ENCODE assay signal across 8 cellular contexts in the genomic region with DNA sequence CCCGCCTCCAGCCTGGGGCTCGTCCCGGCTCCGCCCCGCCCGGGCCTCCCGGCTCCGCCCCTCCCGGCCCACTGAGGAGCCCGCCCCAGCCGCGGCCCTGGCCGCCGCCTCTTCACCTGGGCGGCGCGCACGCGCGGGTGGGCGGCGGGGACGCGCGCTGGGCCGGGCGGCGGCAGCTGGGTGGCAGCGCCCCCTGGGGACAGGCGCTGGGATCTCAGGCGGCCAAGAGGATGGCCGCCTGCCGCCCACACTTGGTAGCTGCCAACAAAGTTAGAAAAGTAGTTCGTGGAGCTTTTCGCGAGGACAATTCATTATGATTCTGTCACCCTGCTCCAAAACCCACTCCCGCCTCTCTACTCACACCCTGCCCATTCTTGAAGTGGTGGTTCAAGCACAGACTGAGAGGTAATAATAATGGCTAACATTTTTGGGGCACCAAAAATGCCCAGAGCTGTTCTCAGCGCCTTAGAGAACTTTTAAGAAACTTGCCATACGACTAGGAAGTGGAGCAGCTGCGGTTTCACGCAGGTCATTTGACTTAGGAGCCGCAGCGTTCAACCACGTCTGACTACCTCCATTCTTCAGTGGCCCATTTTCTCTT. TPM values are rescaled to one million over a fixed set of nuclear protein-coding genes. Genes with fewer than 3 reads are reported as not detected.
A peak's percentile ranks its signal among the peaks of the same experiment; 100 is the strongest.
DNase-seq lines count a peak whose midpoint lies in the region; FAIRE-seq and TF ChIP-seq lines count a peak whose summit lies in the region.

No MANE protein-coding gene starts in this region.

- DNase-seq in Daoy (ENCODE audit: low read depth) (peak; percentile 95), H4 (ENCODE audit: low spot score) (peak; percentile 57), LNCaP clone FGC (ENCODE audit: low read depth) (peak; percentile 36), SIG-M5 treated with dmso at 0.1 percent for 504 hours (lab: John Stamatoyannopoulos, UW; ENCODE audit: unreplicated experiment) (peak; percentile 67), activated gamma-delta T cell treated with Interleukin-2 at 50 U/mL for 16 hours (peak; percentile 89), frontal cortex (ENCODE audit: low spot score in 2 of 2) (peak; percentile 88 to 92), neuronal stem cell (ENCODE audit: low spot score) (peak; percentile 91)

- H3K18ac ChIP-seq in neuronal stem cell (ENCODE audit: low read length): no peak overlapping the region

- peak overlapping the region; percentile 100 for H2AFZ ChIP-seq in neuronal stem cell (ENCODE audit: low read length)

- H3K4ac ChIP-seq in neuronal stem cell (ENCODE audit: low read length): no peak overlapping the region

- H3K4me1 ChIP-seq in neuronal stem cell (ENCODE audit: control insufficient read depth in 2 of 2, insufficient read depth in 1 of 2, low read depth in 1 of 2, low read length in 2 of 2) (peaks cover 3 to 4% of the 10 kb centered on the region in 2 donors), stomach smooth muscle (ENCODE audit: control insufficient read depth, insufficient read depth, low read length) (peaks cover 9% of the 10 kb centered on the region)

- no peak overlapping the region for H3K27ac ChIP-seq in neuronal stem cell (replicated peaks; ENCODE audit: low read length)
- H3K27ac ChIP-seq in stomach smooth muscle (ENCODE audit: low read length): peak overlapping the region; percentile 37

- H3K36me3 ChIP-seq in neuronal stem cell (replicated peaks in 1 of 2; ENCODE audit: control insufficient read depth in 2 of 2, insufficient read depth in 2 of 2, low read length in 2 of 2) (no peaks in the 10 kb centered on the region), stomach smooth muscle (ENCODE audit: control insufficient read depth in 2 of 2, insufficient read depth in 2 of 2, low read length in 2 of 2) (no peaks in the 10 kb centered on the region)

- no peak overlapping the region for H4K8ac ChIP-seq in neuronal stem cell (ENCODE audit: low read depth, low read length)

- no peak overlapping the region for H4K91ac ChIP-seq in neuronal stem cell (ENCODE audit: low read depth, low read length, poor library complexity)

- H3K4me2 ChIP-seq in neuronal stem cell (ENCODE audit: insufficient read depth, low read length, poor library complexity, severe bottlenecking): peak overlapping the region; percentile 94

- no peak overlapping the region for H2BK15ac ChIP-seq in neuronal stem cell (ENCODE audit: low read length)

- H2BK5ac ChIP-seq in neuronal stem cell (ENCODE audit: low read length): no peak overlapping the region

- H2BK120ac ChIP-seq in neuronal stem cell (ENCODE audit: low read depth, low read length): no peak overlapping the region

- no peak for FAIRE-seq in frontal cortex (lab: Jason Lieb, UNC)

- peak overlapping the region; percentile 98 for H3K23ac ChIP-seq in neuronal stem cell (ENCODE audit: low read depth, low read length, poor library complexity)

- no peaks in the 10 kb centered on the region for H3K9me3 ChIP-seq in neuronal stem cell (replicated peaks in 1 of 2; ENCODE audit: control insufficient read depth in 2 of 2, insufficient read depth in 1 of 2, low read depth in 1 of 2, low read length in 2 of 2)
- H3K9me3 ChIP-seq in stomach smooth muscle (ENCODE audit: control insufficient read depth in 2 of 2, low read length in 2 of 2): no peaks in the 10 kb centered on the region

- H3K4me3 ChIP-seq in LNCaP clone FGC (ENCODE audit: low read depth, low read length) (peak overlapping the region; percentile 72), neuronal stem cell (ENCODE audit: low read length in 2 of 2) (peak overlapping the region; percentile 62 to 98), stomach smooth muscle (ENCODE audit: low read length in 2 of 2) (peak overlapping the region; percentile 79 to 89)

- TF ChIP-seq CTCF in LNCaP clone FGC (IDR thresholded peaks at IDR 0.05; ENCODE audit: control insufficient read depth, extremely low read depth, insufficient read depth): peak; percentile 84

- no peak overlapping the region for H2AK5ac ChIP-seq in neuronal stem cell (ENCODE audit: low read depth, low read length)

- H3K27me3 ChIP-seq in neuronal stem cell (ENCODE audit: control insufficient read depth in 3 of 3, insufficient read depth in 3 of 3, low read depth in 1 of 3, low read length in 3 of 3) (peaks cover 0 to 54% (median 13%) of the 10 kb centered on the region in 3 experiments), stomach smooth muscle (ENCODE audit: control insufficient read depth in 1 of 2, insufficient read depth in 2 of 2, low read length in 2 of 2) (peaks cover 0 to 2% of the 10 kb centered on the region in 2 donors)

- H3K14ac ChIP-seq in neuronal stem cell (ENCODE audit: low read length): no peak overlapping the region

- peak overlapping the region; percentile 75 for H3K9ac ChIP-seq in neuronal stem cell (ENCODE audit: low read depth, low read length, poor library complexity)
- peak overlapping the region; percentile 35 to 60 for H3K9ac ChIP-seq in stomach smooth muscle (ENCODE audit: low read length in 2 of 2)

- H3K79me1 ChIP-seq in neuronal stem cell (ENCODE audit: low read depth, low read length): no peaks in the 10 kb centered on the region

- no CpG with 5 or more reads among the region's 44 CpGs for WGBS in neuronal stem cell (ENCODE audit: extremely low coverage in 2 of 2, insufficient read length in 2 of 2, insufficient replicate concordance in 1 of 2), 2 donors

- H2BK12ac ChIP-seq in neuronal stem cell (ENCODE audit: low read length): no peak overlapping the region

RNA-seq across cellular contexts. Expression of gene MYO1D, which starts 0.3 kb away (rescaled TPM):
- total RNA-seq in Daoy (2014; rRNA removed; shearing (Covaris generic)): 24.4 and 25.5 TPM in 2 replicates
- total RNA-seq in H4 (2014; rRNA removed; shearing (Covaris generic)): 7.6 and 12.6 TPM in 2 replicates
- total RNA-seq in frontal cortex: 52.6 TPM
- 1.8 TPM for polyA plus RNA-seq in neuronal stem cell (2013, experiment 1 of 2)
- 2.3 TPM for polyA plus RNA-seq in neuronal stem cell (2013, experiment 2 of 2)

RNA-seq across cellular contexts. Expression of gene TMEM98, which starts 50.7 kb away (rescaled TPM):
- 57.9 and 67.3 TPM in 2 replicates for total RNA-seq in Daoy (2014; rRNA removed; shearing (Covaris generic))
- 23.9 and 40.1 TPM in 2 replicates for total RNA-seq in H4 (2014; rRNA removed; shearing (Covaris generic))
- total RNA-seq in frontal cortex: 37.9 TPM
- 76.0 TPM for polyA plus RNA-seq in neuronal stem cell (2013, experiment 1 of 2)
- 73.5 TPM for polyA plus RNA-seq in neuronal stem cell (2013, experiment 2 of 2)

Comparison
In these comparisons a context has a peak if more than half of its experiments do, and no peak if none do; other contexts are left out.
1. DNase-seq: peak in every context shown above with its lines; median percentile 95 in Daoy; 91 in neuronal stem cell; 90 in frontal cortex; 89 in activated gamma-delta T cell treated with Interleukin-2 at 50 U/mL for 16 hours; 67 in SIG-M5 treated with dmso at 0.1 percent for 504 hours; 57 in H4; 36 in LNCaP clone FGC.